Comparison of ENCODE assay signal across 8 cellular contexts in the genomic region with DNA sequence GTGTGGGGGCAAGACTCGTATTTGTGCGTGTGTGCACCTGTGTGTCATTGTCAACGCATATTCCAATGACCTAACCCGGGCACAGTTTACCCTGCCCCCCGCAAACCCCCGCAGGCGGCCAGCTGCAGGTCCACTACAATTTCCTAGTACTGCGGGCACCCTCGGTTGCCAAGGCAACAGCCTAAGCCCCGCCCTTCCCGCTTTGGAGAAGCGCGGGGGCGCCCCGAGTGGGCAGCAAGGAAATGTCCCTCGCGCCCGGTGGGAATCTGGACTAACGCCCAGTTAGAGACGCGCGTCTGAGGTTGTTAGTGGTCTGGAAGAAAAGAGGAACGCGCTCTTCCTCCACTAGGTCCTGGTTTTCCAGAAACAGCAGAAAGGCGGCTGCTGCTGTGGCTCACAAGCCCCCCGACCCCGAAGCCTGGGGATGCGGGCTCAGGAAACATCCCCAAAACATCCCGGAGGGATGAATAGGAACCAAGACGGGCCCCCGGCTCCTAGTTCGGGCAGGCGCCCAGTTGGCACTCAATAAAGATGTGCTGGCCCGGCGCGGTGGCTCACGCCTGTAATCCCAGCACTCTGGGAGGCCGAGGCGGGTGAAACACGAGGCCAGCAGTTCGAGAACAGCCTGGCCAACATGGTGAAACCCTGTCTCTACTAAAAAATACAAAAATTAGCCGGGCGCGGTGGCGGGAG. TPM values are rescaled to one million over a fixed set of nuclear protein-coding genes. Genes with fewer than 3 reads are reported as not detected.
A peak's percentile ranks its signal among the peaks of the same experiment; 100 is the strongest.
DNase-seq lines count a peak whose midpoint lies in the region; ATAC-seq, FAIRE-seq and TF ChIP-seq lines count a peak whose summit lies in the region.

No MANE protein-coding gene starts in this region.

- TF ChIP-seq CTCF in HFFc6 (IDR thresholded peaks at IDR 0.05) (peak; percentile 47), WERI-Rb-1 (IDR thresholded peaks at IDR 0.05; ENCODE audit: low read depth, low read length) (peak; percentile 37; the same call in 1 of the 2 replicates), fibroblast of mammary gland (conservative IDR thresholded peaks at IDR 0.05; ENCODE audit: control insufficient read depth, insufficient read depth, low read depth, low read length) (no peak)

- 0 out of 22 replicates have a peak, but pooled peaks cover 0 to 7% (median 0%) of the 10 kb centered on the region in 11 experiments for H3K9me3 ChIP-seq in BLaER1 treated with 17β-estradiol and CSF1 and Interleukin-3, amounts not matched to agents 10 nM and 100 nM (replicated peaks in 1 of 11)
- no peaks in the 10 kb centered on the region for H3K9me3 ChIP-seq in WERI-Rb-1 (ENCODE audit: severe bottlenecking)

- no peaks in the 10 kb centered on the region for H3K9me3 Mint-ChIP-seq in HFFc6
- no peaks in the 10 kb centered on the region for H3K9me3 Mint-ChIP-seq in naive B cell

- peak overlapping the region in 1 of 11 experiments; percentile 89; a peak in 1 of 22 replicates for H3K27ac ChIP-seq in BLaER1 treated with 17β-estradiol and CSF1 and Interleukin-3, amounts not matched to agents 10 nM and 100 nM
- peak overlapping the region; percentile 94 for H3K27ac ChIP-seq in WERI-Rb-1

- no peak for FAIRE-seq in urothelium cell line (lab: Jason Lieb, UNC)

- peak overlapping the region; percentile 69 to 92 (median 77); a peak in 18 of 20 replicates for H3K4me3 ChIP-seq in BLaER1 treated with 17β-estradiol and CSF1 and Interleukin-3, amounts not matched to agents 10 nM and 100 nM
- peak overlapping the region; percentile 78 for H3K4me3 ChIP-seq in WERI-Rb-1 (ENCODE audit: low read depth, low read length)
- peak overlapping the region; percentile 62 for H3K4me3 ChIP-seq in fibroblast of mammary gland (ENCODE audit: control insufficient read depth, low read depth, low read length)

- H3K4me1 Mint-ChIP-seq in HFFc6 (ENCODE audit: low read depth) = peaks cover 22% of the 10 kb centered on the region
- peaks cover 19 to 42% (median 28%) of the 10 kb centered on the region in 3 donors for H3K4me1 Mint-ChIP-seq in naive B cell

- H3K27me3 Mint-ChIP-seq in HFFc6 (ENCODE audit: insufficient read depth) (no peaks in the 10 kb centered on the region; the same call in 1 of the 2 replicates), naive B cell (no peaks in the 10 kb centered on the region)

- ATAC-seq in naive B cell (ENCODE audit: low read depth in 2 of 2) (no peak), GM21576 (IDR thresholded peaks at IDR 0.05; ENCODE audit: unreplicated experiment) (no peak)

- peak overlapping the region; percentile 52 for H3K27ac Mint-ChIP-seq in HFFc6
- peak overlapping the region in 4 of 6 donors; percentile 45 to 74 (median 60) for H3K27ac Mint-ChIP-seq in naive B cell

- H3K27me3 ChIP-seq in BLaER1 treated with 17β-estradiol and CSF1 and Interleukin-3, amounts not matched to agents 10 nM and 100 nM = no peaks in the 10 kb centered on the region
- no peaks in the 10 kb centered on the region for H3K27me3 ChIP-seq in WERI-Rb-1 (ENCODE audit: insufficient read depth, low read depth, severe bottlenecking)

- H3K36me3 Mint-ChIP-seq in HFFc6 (ENCODE audit: low read depth) = no peaks in the 10 kb centered on the region; the same call in 1 of the 2 replicates
- no peaks in the 10 kb centered on the region for H3K36me3 Mint-ChIP-seq in naive B cell

- H3K4me2 ChIP-seq in BLaER1 treated with 17β-estradiol and CSF1 and Interleukin-3, amounts not matched to agents 10 nM and 100 nM = peak overlapping the region; percentile 89 to 98 (median 95)

- peak overlapping the region in 6 of 11 experiments; percentile 82 to 90 (median 86); a peak in 7 of 22 replicates for H3K9ac ChIP-seq in BLaER1 treated with 17β-estradiol and CSF1 and Interleukin-3, amounts not matched to agents 10 nM and 100 nM

- peaks cover 0 to 18% (median 0%) of the 10 kb centered on the region in 11 experiments; a peak in 5 of 22 replicates for H4K20me1 ChIP-seq in BLaER1 treated with 17β-estradiol and CSF1 and Interleukin-3, amounts not matched to agents 10 nM and 100 nM

- DNase-seq in HFFc6 = peak; percentile 43
- DNase-seq in WERI-Rb-1 = peak; percentile 87
- DNase-seq in fibroblast of mammary gland (ENCODE audit: low read depth) = peak; percentile 67
- peak; percentile 37 for DNase-seq in naive B cell
- DNase-seq in urothelium cell line (ENCODE audit: low spot score) = peak; percentile 81
- DNase-seq in NCI-H1436 treated with DMSO at 0.1 percent for 48 hours (lab: John Stamatoyannopoulos, UW) = no peak

- peaks cover 0 to 26% (median 13%) of the 10 kb centered on the region in 11 experiments; a peak in 11 of 22 replicates for H3K36me3 ChIP-seq in BLaER1 treated with 17β-estradiol and CSF1 and Interleukin-3, amounts not matched to agents 10 nM and 100 nM
- H3K36me3 ChIP-seq in WERI-Rb-1 = peaks cover 4% of the 10 kb centered on the region

- H3K4me1 ChIP-seq in BLaER1 treated with 17β-estradiol and CSF1 and Interleukin-3, amounts not matched to agents 10 nM and 100 nM = peaks cover 62 to 76% (median 69%) of the 10 kb centered on the region in 10 experiments

- H3K4me3 Mint-ChIP-seq in HFFc6 = peak overlapping the region; percentile 85
- peak overlapping the region; percentile 83 to 97 (median 91) for H3K4me3 Mint-ChIP-seq in naive B cell

RNA-seq across cellular contexts. Expression of a gene that starts 1.1 kb away (rescaled TPM):
- 10 to 100 TPM; 10.5 to 13.2 (median 11.0) TPM for total RNA-seq in HFFc6 (2021; fragmentation: NEBNext Ultra II Directional; extraction: Animal tissue kit (Norgen Biotek cat#: 25700))
- 10 to 100 TPM; 32.9 to 66.0 (median 40.4) TPM for polyA plus RNA-seq in naive B cell (ENCODE audit: low read depth in 6 of 6)

RNA-seq across cellular contexts. Expression of a gene that starts 2.2 kb away (rescaled TPM):
- 10 to 100 TPM; 29.6 to 39.3 (median 33.9) TPM for total RNA-seq in HFFc6 (2021; fragmentation: NEBNext Ultra II Directional; extraction: Animal tissue kit (Norgen Biotek cat#: 25700))
- 10 to 100 TPM; 60.4 to 65.8 (median 63.4) TPM for polyA plus RNA-seq in naive B cell (ENCODE audit: low read depth in 6 of 6)

RNA-seq across cellular contexts. Expression of a gene that starts 7.3 kb away (rescaled TPM):
- 10 to 100 TPM; 40.0 to 49.2 (median 41.5) TPM for total RNA-seq in HFFc6 (2021; fragmentation: NEBNext Ultra II Directional; extraction: Animal tissue kit (Norgen Biotek cat#: 25700))
- 10 to 100 TPM; 15.2 to 23.1 (median 18.4) TPM for polyA plus RNA-seq in naive B cell (ENCODE audit: low read depth in 6 of 6)

RNA-seq across cellular contexts. Expression of a gene that starts 8.7 kb away (rescaled TPM):
- 100 to 1,000 TPM in 5 of 6 experiments, 10 to 100 TPM in 1; 98.6 to 128 (median 110) TPM for total RNA-seq in HFFc6 (2021; fragmentation: NEBNext Ultra II Directional; extraction: Animal tissue kit (Norgen Biotek cat#: 25700))
- 1 to 10 TPM; 3.0 to 5.7 (median 5.0) TPM for polyA plus RNA-seq in naive B cell (ENCODE audit: low read depth in 6 of 6)

RNA-seq across cellular contexts. Expression of a gene that starts 19.7 kb away (rescaled TPM):
- total RNA-seq in HFFc6 (2021; fragmentation: NEBNext Ultra II Directional; extraction: Animal tissue kit (Norgen Biotek cat#: 25700)) = 1,000 to 10,000 TPM; 1,011 to 1,270 (median 1,111) TPM
- 1,000 to 10,000 TPM in 5 of 6 donors, 100 to 1,000 TPM in 1; 871 to 1,582 (median 1,414) TPM for polyA plus RNA-seq in naive B cell (ENCODE audit: low read depth in 6 of 6)
